Comparison of ENCODE assay signal across 1 cellular context in the genomic region with DNA sequence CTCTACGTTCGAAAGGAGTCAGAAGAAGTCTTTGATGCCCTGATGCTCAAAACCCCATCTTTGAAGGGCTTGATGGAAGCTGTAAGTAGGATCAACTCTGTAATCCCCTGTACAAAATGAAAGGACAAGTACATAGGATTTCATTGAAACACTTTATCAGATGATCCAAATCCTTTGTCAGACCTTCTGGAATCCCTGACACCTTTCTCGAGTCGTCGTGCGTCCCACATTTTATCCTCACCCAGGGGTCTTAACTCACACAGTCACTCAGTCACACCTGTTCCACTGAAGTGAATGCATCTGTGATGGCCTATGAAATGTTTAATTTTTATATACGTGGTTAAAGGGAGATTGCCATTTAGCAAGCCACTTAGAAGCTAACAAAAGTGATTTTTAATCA.
TF ChIP-seq lines count a peak whose summit lies in the region.

No MANE protein-coding gene starts in this region.

TF ChIP-seq in HepG2, 621 proteins besides CTCF, POLR2A, EP300 and RAD21:
- TF ChIP-seq, protein P1, sequence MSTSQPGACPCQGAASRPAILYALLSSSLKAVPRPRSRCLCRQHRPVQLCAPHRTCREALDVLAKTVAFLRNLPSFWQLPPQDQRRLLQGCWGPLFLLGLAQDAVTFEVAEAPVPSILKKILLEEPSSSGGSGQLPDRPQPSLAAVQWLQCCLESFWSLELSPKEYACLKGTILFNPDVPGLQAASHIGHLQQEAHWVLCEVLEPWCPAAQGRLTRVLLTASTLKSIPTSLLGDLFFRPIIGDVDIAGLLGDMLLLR (CRISPR knock-in tag; IDR thresholded peaks at IDR 0.05), result no peak
- TF ChIP-seq SP2 (CRISPR knock-in tag; IDR thresholded peaks at IDR 0.05) (no peak), SP5 (CRISPR knock-in tag; IDR thresholded peaks at IDR 0.05; ENCODE audit: borderline replicate concordance, low read depth) (no peak), POLR2AphosphoS2 (IDR thresholded peaks at IDR 0.05; ENCODE audit: low read depth, low read length) (no peak), HNF4A (CRISPR knock-in tag; IDR thresholded peaks at IDR 0.05) (no peak), DNMT3B (CRISPR knock-in tag; conservative IDR thresholded peaks at IDR 0.05) (no peak)
- TF ChIP-seq, protein P2, sequence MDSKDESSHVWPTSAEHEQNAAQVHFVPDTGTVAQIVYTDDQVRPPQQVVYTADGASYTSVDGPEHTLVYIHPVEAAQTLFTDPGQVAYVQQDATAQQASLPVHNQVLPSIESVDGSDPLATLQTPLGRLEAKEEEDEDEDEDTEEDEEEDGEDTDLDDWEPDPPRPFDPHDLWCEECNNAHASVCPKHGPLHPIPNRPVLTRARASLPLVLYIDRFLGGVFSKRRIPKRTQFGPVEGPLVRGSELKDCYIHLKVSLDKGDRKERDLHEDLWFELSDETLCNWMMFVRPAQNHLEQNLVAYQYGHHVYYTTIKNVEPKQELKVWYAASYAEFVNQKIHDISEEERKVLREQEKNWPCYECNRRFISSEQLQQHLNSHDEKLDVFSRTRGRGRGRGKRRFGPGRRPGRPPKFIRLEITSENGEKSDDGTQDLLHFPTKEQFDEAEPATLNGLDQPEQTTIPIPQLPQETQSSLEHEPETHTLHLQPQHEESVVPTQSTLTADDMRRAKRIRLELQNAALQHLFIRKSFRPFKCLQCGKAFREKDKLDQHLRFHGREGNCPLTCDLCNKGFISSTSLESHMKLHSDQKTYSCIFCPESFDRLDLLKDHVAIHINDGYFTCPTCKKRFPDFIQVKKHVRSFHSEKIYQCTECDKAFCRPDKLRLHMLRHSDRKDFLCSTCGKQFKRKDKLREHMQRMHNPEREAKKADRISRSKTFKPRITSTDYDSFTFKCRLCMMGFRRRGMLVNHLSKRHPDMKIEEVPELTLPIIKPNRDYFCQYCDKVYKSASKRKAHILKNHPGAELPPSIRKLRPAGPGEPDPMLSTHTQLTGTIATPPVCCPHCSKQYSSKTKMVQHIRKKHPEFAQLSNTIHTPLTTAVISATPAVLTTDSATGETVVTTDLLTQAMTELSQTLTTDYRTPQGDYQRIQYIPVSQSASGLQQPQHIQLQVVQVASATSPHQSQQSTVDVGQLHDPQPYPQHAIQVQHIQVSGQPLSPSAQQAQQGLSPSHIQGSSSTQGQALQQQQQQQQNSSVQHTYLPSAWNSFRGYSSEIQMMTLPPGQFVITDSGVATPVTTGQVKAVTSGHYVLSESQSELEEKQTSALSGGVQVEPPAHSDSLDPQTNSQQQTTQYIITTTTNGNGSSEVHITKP (CRISPR knock-in tag; IDR thresholded peaks at IDR 0.05; ENCODE audit: low read depth), result no peak
- TF ChIP-seq, protein P3, sequence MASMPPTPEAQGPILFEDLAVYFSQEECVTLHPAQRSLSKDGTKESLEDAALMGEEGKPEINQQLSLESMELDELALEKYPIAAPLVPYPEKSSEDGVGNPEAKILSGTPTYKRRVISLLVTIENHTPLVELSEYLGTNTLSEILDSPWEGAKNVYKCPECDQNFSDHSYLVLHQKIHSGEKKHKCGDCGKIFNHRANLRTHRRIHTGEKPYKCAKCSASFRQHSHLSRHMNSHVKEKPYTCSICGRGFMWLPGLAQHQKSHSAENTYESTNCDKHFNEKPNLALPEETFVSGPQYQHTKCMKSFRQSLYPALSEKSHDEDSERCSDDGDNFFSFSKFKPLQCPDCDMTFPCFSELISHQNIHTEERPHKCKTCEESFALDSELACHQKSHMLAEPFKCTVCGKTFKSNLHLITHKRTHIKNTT (CRISPR knock-in tag; IDR thresholded peaks at IDR 0.05), result no peak
- TF ChIP-seq, protein P4, sequence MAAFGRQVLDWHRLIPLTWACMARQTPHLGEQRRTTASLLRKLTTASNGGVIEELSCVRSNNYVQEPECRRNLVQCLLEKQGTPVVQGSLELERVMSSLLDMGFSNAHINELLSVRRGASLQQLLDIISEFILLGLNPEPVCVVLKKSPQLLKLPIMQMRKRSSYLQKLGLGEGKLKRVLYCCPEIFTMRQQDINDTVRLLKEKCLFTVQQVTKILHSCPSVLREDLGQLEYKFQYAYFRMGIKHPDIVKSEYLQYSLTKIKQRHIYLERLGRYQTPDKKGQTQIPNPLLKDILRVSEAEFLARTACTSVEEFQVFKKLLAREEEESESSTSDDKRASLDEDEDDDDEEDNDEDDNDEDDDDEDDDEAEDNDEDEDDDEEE (CRISPR knock-in tag; IDR thresholded peaks at IDR 0.05), result no peak
